24 cellular contexts compared by ENCODE assay signal in the genomic region with DNA sequence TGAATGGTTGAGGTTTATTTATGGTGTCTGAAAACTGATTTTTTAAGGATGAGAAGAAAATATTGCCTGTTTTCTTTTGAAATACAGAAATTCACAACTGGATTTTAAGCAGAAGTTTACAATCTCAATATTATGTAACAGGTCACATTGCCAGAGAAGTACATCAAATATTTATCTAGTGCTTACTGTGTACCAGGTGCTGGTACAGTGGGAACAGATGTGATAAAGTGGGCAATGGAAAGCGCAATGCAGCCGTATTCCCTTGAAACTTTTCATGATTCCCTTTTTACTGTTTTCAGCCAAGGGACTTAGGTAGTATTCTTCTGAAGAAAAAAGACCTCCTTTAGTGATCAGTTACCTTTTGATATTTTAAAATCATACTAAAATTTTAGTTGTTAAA. TPM values are rescaled to one million over a fixed set of nuclear protein-coding genes. Genes with fewer than 3 reads are reported as not detected.
DNase-seq lines count a peak whose midpoint lies in the region; ATAC-seq, FAIRE-seq and TF ChIP-seq lines count a peak whose summit lies in the region.
"Had no signal": no experiment of that assay in that cellular context is flagged by ENCODE, and none has a peak within 500 bp of the region (broad histone marks: within the 10 kb centered on the region; RNA-seq: fewer than 3 reads in every experiment).

No MANE protein-coding gene starts in this region.

- 44 to 48% methylated on average over 2 of the region's 2 CpGs for WGBS in pancreas, 2 donors

- no peaks in the 10 kb centered on the region for H3K4me1 Mint-ChIP-seq in effector memory CD8-positive, alpha-beta T cell (ENCODE audit: low read depth in 2 of 2)

- H3K4me1 ChIP-seq in pancreas: peaks cover 22 to 42% (median 36%) of the 10 kb centered on the region in 3 donors

- ATAC-seq in left lobe of liver (peak; percentile 83), pancreas (peak; percentile 76 to 87 (median 84)), GM21576 (IDR thresholded peaks at IDR 0.05; ENCODE audit: unreplicated experiment) (no peak)
- no peak for ATAC-seq in effector memory CD8-positive, alpha-beta T cell (replicated peaks)
- ATAC-seq: GM12878, K562, Right ventricle myocardium inferior had no signal

- H3K27ac Mint-ChIP-seq in effector memory CD8-positive, alpha-beta T cell: no peak overlapping the region

- H3K27ac ChIP-seq in SK-N-MC (peak overlapping the region; percentile 76; the same call in 1 of the 2 replicates), pancreas (peak overlapping the region; percentile 2 to 65 (median 58))
- H3K27ac ChIP-seq: PC-9, SJCRH30 had no signal

- H3K9me3 Mint-ChIP-seq in effector memory CD8-positive, alpha-beta T cell: no peaks in the 10 kb centered on the region
- H3K9me3 Mint-ChIP-seq: CD4-positive, alpha-beta memory T cell had no signal

- H3K9ac ChIP-seq in SK-N-MC (ENCODE audit: insufficient read length): no peak overlapping the region

- H3K4me3 ChIP-seq in SK-N-MC (no peak overlapping the region), pancreas (no peak overlapping the region)
- H3K4me3 ChIP-seq: GM12878, K562, PC-9, SJCRH30 had no signal

- DNase-seq in DMS53 treated with DMSO at 0.1 percent for 48 hours (lab: John Stamatoyannopoulos, UW; ENCODE audit: unreplicated experiment) (peak; percentile 46), SK-N-MC (ENCODE audit: low read depth, low spot score) (no peak), left lobe of liver (ENCODE audit: low spot score) (no peak), pancreas (peak in 3 of 6 donors; percentile 34 to 46 (median 39)), NCI-H1417 treated with DMSO at 0.1 percent for 48 hours (lab: John Stamatoyannopoulos, UW) (no peak), NCI-H446 (lab: John Stamatoyannopoulos, UW) (no peak)
- DNase-seq in effector memory CD8-positive, alpha-beta T cell: no peak
- DNase-seq: C1 segment of cervical spinal cord; CD4-positive, alpha-beta memory T cell; COR-L47; DMS79; EL; GDM1; Kasumi-1; MV-4-11; NCI-H1105; NCI-H146; NCI-H1930; PC-9; SJCRH30 had no signal

- TF ChIP-seq CTCF in pancreas (IDR thresholded peaks at IDR 0.05): no peak

- peaks cover 78% of the 10 kb centered on the region for H3K36me3 ChIP-seq in SK-N-MC (ENCODE audit: insufficient read depth, low read length)
- H3K36me3 ChIP-seq in pancreas: peaks cover 0 to 6% (median 3%) of the 10 kb centered on the region in 3 donors

- FAIRE-seq in pancreas (lab: Jason Lieb, UNC): peak; percentile 70
- FAIRE-seq: GM12878, K562 had no signal

- peaks cover 47% of the 10 kb centered on the region for H3K36me3 Mint-ChIP-seq in effector memory CD8-positive, alpha-beta T cell (ENCODE audit: insufficient read depth)

- H3K27me3 Mint-ChIP-seq in effector memory CD8-positive, alpha-beta T cell: no peaks in the 10 kb centered on the region
- H3K27me3 Mint-ChIP-seq: CD4-positive, alpha-beta memory T cell had no signal

- intact Hi-C loops in pancreas (cut with DNase I): loop anchor here in 1 of 3 donors (10.0 kb wide), 1 partner anchor 83 kb away; no protein-coding TSS in a partner anchor

- H3K4me3 Mint-ChIP-seq in effector memory CD8-positive, alpha-beta T cell: no peak overlapping the region
- H3K4me3 Mint-ChIP-seq: CD4-positive, alpha-beta memory T cell had no signal

- H3K9me3 ChIP-seq in SK-N-MC (ENCODE audit: low read depth, low read length) (no peaks in the 10 kb centered on the region), pancreas (no peaks in the 10 kb centered on the region)
- H3K9me3 ChIP-seq: SJCRH30 had no signal

- H3K27me3 ChIP-seq in pancreas: no peaks in the 10 kb centered on the region
- H3K27me3 ChIP-seq: SJCRH30 had no signal

RNA-seq across cellular contexts. Expression of gene TTC17, which starts 49.6 kb away (rescaled TPM):
- 49.0 TPM for total RNA-seq in left lobe of liver
- 10 to 100 TPM; 39.9 to 70.6 (median 57.0) TPM for total RNA-seq in pancreas
- polyA plus RNA-seq in pancreas: 10 to 100 TPM; 44.1 to 71.1 TPM

Comparison
In these comparisons a context has a peak if more than half of its experiments do, and no peak if none do; other contexts are left out.
1. ATAC-seq: peak in left lobe of liver (single experiment) and pancreas (4 of 4); none in effector memory CD8-positive, alpha-beta T cell (single experiment) and GM21576 (single experiment).